Comparison of ENCODE assay signal across 28 cellular contexts in genomic region chr16:12721841-12722467, GRCh38.
DNase-seq lines count a peak whose midpoint lies in the region; ATAC-seq and TF ChIP-seq lines count a peak whose summit lies in the region.
"Had no signal": no experiment of that assay in that cellular context is flagged by ENCODE, and none has a peak within 500 bp of the region (broad histone marks: within the 10 kb centered on the region; RNA-seq: fewer than 3 reads in every experiment).

No MANE protein-coding gene starts in this region.

- peaks cover 4% of the 10 kb centered on the region for H3K36me3 Mint-ChIP-seq in osteocyte (ENCODE audit: unreplicated experiment)

- ATAC-seq in HG02981 (IDR thresholded peaks at IDR 0.05; ENCODE audit: unreplicated experiment), result no peak
- ATAC-seq: effector memory CD8-positive, alpha-beta T cell; heart left ventricle; pancreas had no signal

- H3K27me3 Mint-ChIP-seq in osteocyte (ENCODE audit: unreplicated experiment), result no peaks in the 10 kb centered on the region
- H3K27me3 Mint-ChIP-seq: activated CD4-positive, alpha-beta T cell treated with anti-CD3 and anti-CD28 coated beads, Interleukin-2, amount 10 ng/mL, durations not matched to agents 24 days and 14 days; activated naive CD8-positive, alpha-beta T cell; CD4-positive, alpha-beta T cell; effector memory CD8-positive, alpha-beta T cell had no signal

- no peak overlapping the region for H3K4me3 Mint-ChIP-seq in osteocyte (ENCODE audit: unreplicated experiment)
- H3K4me3 Mint-ChIP-seq: activated CD4-positive, alpha-beta T cell treated with anti-CD3 and anti-CD28 coated beads, Interleukin-2, amount 10 ng/mL, durations not matched to agents 24 days and 14 days; activated naive CD8-positive, alpha-beta T cell; CD4-positive, alpha-beta T cell; effector memory CD8-positive, alpha-beta T cell; H9; nephron had no signal

- in situ Hi-C loops in SK-MEL-5 (cut with HindIII; ENCODE audit: low pct_unique_long_range_greater_than_20kb, low sequenced_read_pairs), result no loop called here

- H3K9me3 Mint-ChIP-seq in osteocyte (ENCODE audit: unreplicated experiment), result peaks cover 5% of the 10 kb centered on the region
- H3K9me3 Mint-ChIP-seq: activated CD4-positive, alpha-beta T cell treated with anti-CD3 and anti-CD28 coated beads, Interleukin-2, amount 10 ng/mL, durations not matched to agents 24 days and 14 days; CD4-positive, alpha-beta T cell; effector memory CD8-positive, alpha-beta T cell had no signal

- DNase-seq in COLO829 (ENCODE audit: low spot score), result peak; percentile 95
- DNase-seq in SK-MEL-5 (ENCODE audit: low read depth, low spot score), result peak; percentile 91
- peak; percentile 60 for DNase-seq in globus pallidus (ENCODE audit: low spot score)
- DNase-seq in osteocyte (ENCODE audit: extremely low spot score, unreplicated experiment), result no peak
- DNase-seq in NCI-H1092 treated with DMSO at 0.1 percent for 48 hours (lab: John Stamatoyannopoulos, UW), result no peak
- no peak for DNase-seq in NCI-H526 treated with DMSO at 0.1 percent for 48 hours (lab: John Stamatoyannopoulos, UW)
- no peak for DNase-seq in occipital lobe (lab: John Stamatoyannopoulos, UW)
- DNase-seq: activated CD4-positive, alpha-beta T cell treated with anti-CD3 and anti-CD28 coated beads, Interleukin-2, amount 10 ng/mL, durations not matched to agents 24 days and 14 days; activated effector memory CD4-positive, alpha-beta T cell treated with Interleukin-2 at 50 U/mL for 16 hours; activated T-cell treated with anti-CD3 and anti-CD28 coated beads, Interleukin-2, amount 50 U/mL, for 1 hour; AML-193; aorta; CD4-positive, alpha-beta T cell; cortex of kidney; effector memory CD8-positive, alpha-beta T cell; H9; heart left ventricle; Karpas-422; mammary epithelial cell; NCI-H1417; NCI-H2081; NCI-H226; stimulated activated CD4-positive, alpha-beta T cell treated with anti-CD3 and anti-CD28 coated beads, Interleukin-4, amount 100 ng/mL, for 24 hours; trophoblast cell had no signal

- peak overlapping the region; percentile 87 for H3K27ac Mint-ChIP-seq in osteocyte (ENCODE audit: unreplicated experiment)
- H3K27ac Mint-ChIP-seq: activated CD4-positive, alpha-beta T cell treated with anti-CD3 and anti-CD28 coated beads, Interleukin-2, amount 10 ng/mL, durations not matched to agents 24 days and 14 days; activated naive CD8-positive, alpha-beta T cell; CD4-positive, alpha-beta T cell; H9; nephron had no signal

- TF ChIP-seq CTCF in osteocyte (IDR thresholded peaks at IDR 0.05), result no peak

- H3K4me1 Mint-ChIP-seq in osteocyte (ENCODE audit: unreplicated experiment), result peaks cover 36% of the 10 kb centered on the region
- H3K4me1 Mint-ChIP-seq: activated CD4-positive, alpha-beta T cell treated with anti-CD3 and anti-CD28 coated beads, Interleukin-2, amount 10 ng/mL, durations not matched to agents 24 days and 14 days; nephron had no signal

Comparison
In these comparisons a context has a peak if more than half of its experiments do, and no peak if none do; other contexts are left out.
1. DNase-seq: peak in COLO829 (single experiment), SK-MEL-5 (single experiment) and globus pallidus (single experiment); none in osteocyte (single experiment), NCI-H1092 treated with DMSO at 0.1 percent for 48 hours (single experiment), NCI-H526 treated with DMSO at 0.1 percent for 48 hours (single experiment) and occipital lobe (single experiment).